In genomic region chr2:166417669-166418068, GRCh38 we compare ENCODE assay signal across 9 cellular contexts. TPM values are rescaled to one million over a fixed set of nuclear protein-coding genes. Genes with fewer than 3 reads are reported as not detected.
A peak's percentile ranks its signal among the peaks of the same experiment; 100 is the strongest.
DNase-seq lines count a peak whose midpoint lies in the region; ATAC-seq and TF ChIP-seq lines count a peak whose summit lies in the region.
"Had no signal": no experiment of that assay in that cellular context is flagged by ENCODE, and none has a peak within 500 bp of the region (broad histone marks: within the 10 kb centered on the region; RNA-seq: fewer than 3 reads in every experiment).

No MANE protein-coding gene starts in this region.

- H3K4me2 ChIP-seq in SK-N-SH: no peak overlapping the region

- H3K4me3 Mint-ChIP-seq in activated naive CD4-positive, alpha-beta T cell treated with anti-CD3 and anti-CD28 coated beads, Interleukin-2, amount 10 ng/mL, durations not matched to agents 7 days and 5 days: no peak overlapping the region
- no peak overlapping the region for H3K4me3 Mint-ChIP-seq in activated T-helper 2 cell treated with anti-CD3 and anti-CD28 coated beads, Interferon-gamma antibody, Interleukin-2, Interleukin-4, amounts not matched to agents 10 μg/mL and 5 μg/mL and 100 μg/mL, durations not matched to agents 14 hours and 24 hours and 36 hours (ENCODE audit: low read depth)

- TF ChIP-seq EP300 in SK-N-SH (IDR thresholded peaks at IDR 0.05; ENCODE audit: borderline replicate concordance in 1 of 2, low read depth in 1 of 2, low read length in 1 of 2): no peak

- no peak for ATAC-seq in SK-N-SH treated with all-trans-retinoic acid at 6 μM for 48 hours
- no peak for ATAC-seq in GM18517 (IDR thresholded peaks at IDR 0.05; ENCODE audit: unreplicated experiment)

- no peaks in the 10 kb centered on the region for H3K4me1 Mint-ChIP-seq in activated naive CD4-positive, alpha-beta T cell treated with anti-CD3 and anti-CD28 coated beads, Interleukin-2, amount 10 ng/mL, durations not matched to agents 7 days and 5 days
- H3K4me1 Mint-ChIP-seq in activated T-helper 2 cell treated with anti-CD3 and anti-CD28 coated beads, Interferon-gamma antibody, Interleukin-2, Interleukin-4, amounts not matched to agents 10 μg/mL and 5 μg/mL and 100 μg/mL, durations not matched to agents 14 hours and 24 hours and 36 hours (ENCODE audit: low read depth): no peaks in the 10 kb centered on the region

- no peak overlapping the region for H3K9ac ChIP-seq in SK-N-SH

- POLR2A ChIA-PET in SK-N-SH (lab: Yijun Ruan, JAX): no interaction called here

- H3F3A ChIP-seq in SK-N-SH (replicated peaks; ENCODE audit: insufficient read depth): peaks cover 10% of the 10 kb centered on the region

- H3K27me3 Mint-ChIP-seq in activated naive CD4-positive, alpha-beta T cell treated with anti-CD3 and anti-CD28 coated beads, Interleukin-2, amount 10 ng/mL, durations not matched to agents 7 days and 5 days: no peaks in the 10 kb centered on the region
- H3K27me3 Mint-ChIP-seq in activated T-helper 2 cell treated with anti-CD3 and anti-CD28 coated beads, Interferon-gamma antibody, Interleukin-2, Interleukin-4, amounts not matched to agents 10 μg/mL and 5 μg/mL and 100 μg/mL, durations not matched to agents 14 hours and 24 hours and 36 hours (ENCODE audit: low read depth): no peaks in the 10 kb centered on the region

- WGBS in SK-N-SH (ENCODE audit: low lambda C conversion rate): 87% methylated on average over 2 of the region's 2 CpGs

- H3K4me3 ChIP-seq in SK-N-SH (ENCODE audit: low read depth in 2 of 2, low read length in 1 of 2): no peak overlapping the region
- H3K4me3 ChIP-seq: SJSA1 had no signal

- DNase-seq in SK-N-SH (no peak), NCI-H1092 treated with DMSO at 0.1 percent for 48 hours (lab: John Stamatoyannopoulos, UW) (peak; percentile 29), dermis blood vessel endothelial cell (peak; percentile 54), stromal cell of bone marrow (ENCODE audit: low read depth) (peak; percentile 45)
- no peak for DNase-seq in activated naive CD4-positive, alpha-beta T cell treated with anti-CD3 and anti-CD28 coated beads, Interleukin-2, amount 10 ng/mL, durations not matched to agents 7 days and 5 days
- DNase-seq in activated T-helper 2 cell treated with anti-CD3 and anti-CD28 coated beads, Interferon-gamma antibody, Interleukin-2, Interleukin-4, amounts not matched to agents 10 μg/mL and 5 μg/mL and 100 μg/mL, durations not matched to agents 14 hours and 24 hours and 36 hours (ENCODE audit: low spot score): no peak

- H3K79me2 ChIP-seq in SK-N-SH (ENCODE audit: insufficient read depth): no peaks in the 10 kb centered on the region

- H3K36me3 ChIP-seq in SK-N-SH (replicated peaks in 1 of 2; ENCODE audit: control insufficient read depth in 1 of 2, insufficient read depth in 2 of 2, low read length in 1 of 2): peaks cover 0 to 4% of the 10 kb centered on the region in 2 experiments
- H3K36me3 ChIP-seq: SJSA1 had no signal

- CTCF ChIA-PET in SK-N-SH (lab: Yijun Ruan, JAX): interaction anchor here (0.9 to 1.5 kb wide), 8 partner anchors 16 to 237 kb away, joined by 3 to 12 read pairs (median 5); no protein-coding TSS in a partner anchor
- CTCF ChIA-PET in activated naive CD4-positive, alpha-beta T cell treated with anti-CD3 and anti-CD28 coated beads, Interleukin-2, amount 10 ng/mL, durations not matched to agents 7 days and 5 days (lab: Charles Lee): no interaction called here

- H3K27ac Mint-ChIP-seq in activated naive CD4-positive, alpha-beta T cell treated with anti-CD3 and anti-CD28 coated beads, Interleukin-2, amount 10 ng/mL, durations not matched to agents 7 days and 5 days: no peak overlapping the region
- H3K27ac Mint-ChIP-seq in activated T-helper 2 cell treated with anti-CD3 and anti-CD28 coated beads, Interferon-gamma antibody, Interleukin-2, Interleukin-4, amounts not matched to agents 10 μg/mL and 5 μg/mL and 100 μg/mL, durations not matched to agents 14 hours and 24 hours and 36 hours: no peak overlapping the region

- H2AFZ ChIP-seq in SK-N-SH (ENCODE audit: low read depth): no peak overlapping the region

- no peaks in the 10 kb centered on the region for H3K27me3 ChIP-seq in SK-N-SH (ENCODE audit: insufficient read depth)
- H3K27me3 ChIP-seq: SJSA1 had no signal

- peaks cover 3 to 9% of the 10 kb centered on the region in 2 experiments; a peak in 2 of 4 replicates for H3K4me1 ChIP-seq in SK-N-SH (ENCODE audit: control insufficient read depth in 1 of 2, insufficient read depth in 2 of 2, low read depth in 1 of 2, low read length in 1 of 2)

- intact Hi-C loops in activated T-helper 2 cell treated with anti-CD3 and anti-CD28 coated beads, Interferon-gamma antibody, Interleukin-2, Interleukin-4, amounts not matched to agents 10 μg/mL and 5 μg/mL and 100 μg/mL, durations not matched to agents 14 hours and 24 hours and 36 hours (cut with micrococcal nuclease): no loop called here

- H3K36me3 Mint-ChIP-seq in activated naive CD4-positive, alpha-beta T cell treated with anti-CD3 and anti-CD28 coated beads, Interleukin-2, amount 10 ng/mL, durations not matched to agents 7 days and 5 days: no peaks in the 10 kb centered on the region
- H3K36me3 Mint-ChIP-seq in activated T-helper 2 cell treated with anti-CD3 and anti-CD28 coated beads, Interferon-gamma antibody, Interleukin-2, Interleukin-4, amounts not matched to agents 10 μg/mL and 5 μg/mL and 100 μg/mL, durations not matched to agents 14 hours and 24 hours and 36 hours (ENCODE audit: low read depth): no peaks in the 10 kb centered on the region

- H4K20me1 ChIP-seq in SK-N-SH (ENCODE audit: insufficient read depth): no peaks in the 10 kb centered on the region

- 0 out of 2 replicates have a peak, but pooled peaks have one; percentile 19 for TF ChIP-seq CTCF in SK-N-SH (IDR thresholded peaks at IDR 0.05)

- H3K9me3 ChIP-seq in SK-N-SH: no peaks in the 10 kb centered on the region

- no peak overlapping the region for H3K27ac ChIP-seq in SK-N-SH (ENCODE audit: low read depth in 2 of 2, low read length in 1 of 2)
- H3K27ac ChIP-seq: SJSA1 had no signal

- peak; percentile 53 for TF ChIP-seq RAD21 in SK-N-SH (IDR thresholded peaks at IDR 0.05; ENCODE audit: low read length)

- no peaks in the 10 kb centered on the region for H3K9me3 Mint-ChIP-seq in activated naive CD4-positive, alpha-beta T cell treated with anti-CD3 and anti-CD28 coated beads, Interleukin-2, amount 10 ng/mL, durations not matched to agents 7 days and 5 days
- no peaks in the 10 kb centered on the region for H3K9me3 Mint-ChIP-seq in activated T-helper 2 cell treated with anti-CD3 and anti-CD28 coated beads, Interferon-gamma antibody, Interleukin-2, Interleukin-4, amounts not matched to agents 10 μg/mL and 5 μg/mL and 100 μg/mL, durations not matched to agents 14 hours and 24 hours and 36 hours

- no peaks in the 10 kb centered on the region for H3K9me2 ChIP-seq in SK-N-SH

TF ChIP-seq in SK-N-SH, 30 proteins besides CTCF, POLR2A, EP300 and RAD21 (continues in another document):
- TF ChIP-seq ELF1 (IDR thresholded peaks at IDR 0.05) (no peak), TEAD4 (IDR thresholded peaks at IDR 0.05; ENCODE audit: borderline replicate concordance, insufficient read depth) (no peak), FOSL2 (IDR thresholded peaks at IDR 0.05; ENCODE audit: borderline replicate concordance, low read depth) (peak; percentile 23; the same call in 1 of the 2 replicates), NRF1 (IDR thresholded peaks at IDR 0.05; ENCODE audit: low read depth, low read length) (no peak), NFIC (IDR thresholded peaks at IDR 0.05; ENCODE audit: borderline replicate concordance) (no peak), FOXM1 (IDR thresholded peaks at IDR 0.05; ENCODE audit: low read depth) (no peak), FOXJ3 (CRISPR knock-in tag; IDR thresholded peaks at IDR 0.05) (no peak), RFX5 (IDR thresholded peaks at IDR 0.05; ENCODE audit: low read length) (no peak)
- TF ChIP-seq, protein P1, sequence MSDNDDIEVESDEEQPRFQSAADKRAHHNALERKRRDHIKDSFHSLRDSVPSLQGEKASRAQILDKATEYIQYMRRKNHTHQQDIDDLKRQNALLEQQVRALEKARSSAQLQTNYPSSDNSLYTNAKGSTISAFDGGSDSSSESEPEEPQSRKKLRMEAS (IDR thresholded peaks at IDR 0.05; ENCODE audit: low read depth): no peak

TF ChIP-seq in SK-N-SH treated with all-trans-retinoic acid at 6 μM for 48 hours, 23 proteins besides CTCF, POLR2A, EP300 and RAD21:
- no peak for TF ChIP-seq ESRRG (CRISPR knock-in tag; IDR thresholded peaks at IDR 0.05)
- TF ChIP-seq GLIS3 (CRISPR knock-in tag; IDR thresholded peaks at IDR 0.05): no peak
- TF ChIP-seq, protein P2, sequence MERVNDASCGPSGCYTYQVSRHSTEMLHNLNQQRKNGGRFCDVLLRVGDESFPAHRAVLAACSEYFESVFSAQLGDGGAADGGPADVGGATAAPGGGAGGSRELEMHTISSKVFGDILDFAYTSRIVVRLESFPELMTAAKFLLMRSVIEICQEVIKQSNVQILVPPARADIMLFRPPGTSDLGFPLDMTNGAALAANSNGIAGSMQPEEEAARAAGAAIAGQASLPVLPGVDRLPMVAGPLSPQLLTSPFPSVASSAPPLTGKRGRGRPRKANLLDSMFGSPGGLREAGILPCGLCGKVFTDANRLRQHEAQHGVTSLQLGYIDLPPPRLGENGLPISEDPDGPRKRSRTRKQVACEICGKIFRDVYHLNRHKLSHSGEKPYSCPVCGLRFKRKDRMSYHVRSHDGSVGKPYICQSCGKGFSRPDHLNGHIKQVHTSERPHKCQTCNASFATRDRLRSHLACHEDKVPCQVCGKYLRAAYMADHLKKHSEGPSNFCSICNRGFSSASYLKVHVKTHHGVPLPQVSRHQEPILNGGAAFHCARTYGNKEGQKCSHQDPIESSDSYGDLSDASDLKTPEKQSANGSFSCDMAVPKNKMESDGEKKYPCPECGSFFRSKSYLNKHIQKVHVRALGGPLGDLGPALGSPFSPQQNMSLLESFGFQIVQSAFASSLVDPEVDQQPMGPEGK (CRISPR knock-in tag; IDR thresholded peaks at IDR 0.05; ENCODE audit: borderline replicate concordance): no peak
- no peak for TF ChIP-seq ZFP30 (CRISPR knock-in tag; IDR thresholded peaks at IDR 0.05)
- no peak for TF ChIP-seq TCF4 (CRISPR knock-in tag; IDR thresholded peaks at IDR 0.05; ENCODE audit: borderline replicate concordance)

RNA-seq across cellular contexts. Expression of gene SCN9A, which starts 41.9 kb away (rescaled TPM):
- polyA plus RNA-seq in SK-N-SH (2012; rRNA removed): 5.9 and 7.8 TPM in 2 replicates
- 7.2 and 7.3 TPM in 2 replicates for polyA plus RNA-seq in SK-N-SH (2012; cell fraction: cytosol; rRNA removed)
- 6.0 and 12.7 TPM in 2 replicates for polyA plus RNA-seq in SK-N-SH (2012; cell fraction: nucleus; rRNA removed)
- 0.34 and 0.56 TPM in 2 replicates for total RNA-seq in dermis blood vessel endothelial cell
- 0.16 TPM in 1 of 2 replicates, not detected in the other for total RNA-seq in activated T-helper 2 cell treated with anti-CD3 and anti-CD28 coated beads, Interferon-gamma antibody, Interleukin-2, Interleukin-4, amounts not matched to agents 10 μg/mL and 5 μg/mL and 100 μg/mL, durations not matched to agents 14 hours and 24 hours and 36 hours

Comparison
In these comparisons a context has a peak if more than half of its experiments do, and no peak if none do; other contexts are left out.
1. DNase-seq: peak in NCI-H1092 treated with DMSO at 0.1 percent for 48 hours (single experiment), dermis blood vessel endothelial cell (single experiment) and stromal cell of bone marrow (single experiment); none in SK-N-SH (single experiment), activated naive CD4-positive, alpha-beta T cell treated with anti-CD3 and anti-CD28 coated beads, Interleukin-2, amount 10 ng/mL, durations not matched to agents 7 days and 5 days (single experiment) and activated T-helper 2 cell treated with anti-CD3 and anti-CD28 coated beads, Interferon-gamma antibody, Interleukin-2, Interleukin-4, amounts not matched to agents 10 μg/mL and 5 μg/mL and 100 μg/mL, durations not matched to agents 14 hours and 24 hours and 36 hours (single experiment).